ENCODE assay signal across 18 cellular contexts in genomic region chr2:132774189-132774588, GRCh38.
"Had no signal": no experiment of that assay in that cellular context is flagged by ENCODE, and none has a peak within 500 bp of the region (broad histone marks: within the 10 kb centered on the region; RNA-seq: fewer than 3 reads in every experiment).

No MANE protein-coding gene starts in this region.

- H3K9me3 ChIP-seq: gastrocnemius medialis, mucosa of descending colon, ovary, suprapubic skin, thyroid gland had no signal

- FAIRE-seq: kidney, small intestine, urothelium cell line had no signal

- ATAC-seq: gastrocnemius medialis; mucosa of descending colon; naive thymus-derived CD8-positive, alpha-beta T cell; right cardiac atrium had no signal

- H3K4me3 ChIP-seq: dorsolateral prefrontal cortex, gastrocnemius medialis, mucosa of descending colon, neural progenitor cell, ovary, suprapubic skin, thyroid gland had no signal

- DNase-seq: cortex of kidney; dorsolateral prefrontal cortex; effector CD8-positive, alpha-beta T cell; gastrocnemius medialis; glutamatergic neuron; kidney; mucosa of descending colon; naive thymus-derived CD8-positive, alpha-beta T cell; nucleus accumbens; ovary; right cardiac atrium; small intestine; stimulated activated CD4-positive, alpha-beta T cell treated with anti-CD3 and anti-CD28 coated beads, Interleukin-12 subunit alpha, Interleukin-12 subunit beta, amount 100 ng/mL, for 4 hours; stimulated activated naive CD4-positive, alpha-beta T cell treated with Interleukin-2 at 50 U/mL for 16 hours; thyroid gland had no signal

- H3K4me1 ChIP-seq: gastrocnemius medialis, neural progenitor cell, suprapubic skin, thyroid gland had no signal

- H3K36me3 ChIP-seq: gastrocnemius medialis, neural progenitor cell, ovary, thyroid gland had no signal

- H3K27me3 ChIP-seq: dorsolateral prefrontal cortex, gastrocnemius medialis, neural progenitor cell, ovary, suprapubic skin, thyroid gland had no signal

- H3K27ac ChIP-seq: dorsolateral prefrontal cortex, gastrocnemius medialis, neural progenitor cell, ovary, suprapubic skin, thyroid gland had no signal

- H3K9ac ChIP-seq: neural progenitor cell had no signal
